10 cellular contexts compared by ENCODE assay signal in genomic region chr6:169950558-169950957, GRCh38.
DNase-seq lines count a peak whose midpoint lies in the region; FAIRE-seq and TF ChIP-seq lines count a peak whose summit lies in the region.
"Had no signal": no experiment of that assay in that cellular context is flagged by ENCODE, and none has a peak within 500 bp of the region (broad histone marks: within the 10 kb centered on the region; RNA-seq: fewer than 3 reads in every experiment).

No MANE protein-coding gene starts in this region.

- H3K27ac ChIP-seq in kidney (ENCODE audit: low read depth in 2 of 2, low read length in 2 of 2): no peak overlapping the region
- H3K27ac ChIP-seq: BLaER1 treated with 17β-estradiol and CSF1 and Interleukin-3, amounts not matched to agents 10 nM and 100 nM had no signal

- H3K27ac Mint-ChIP-seq in osteocyte (ENCODE audit: unreplicated experiment): no peak overlapping the region

- intact Hi-C loops in kidney (cut with DNase I): no loop called here

- H3K36me3 Mint-ChIP-seq in osteocyte (ENCODE audit: unreplicated experiment): no peaks in the 10 kb centered on the region

- no peaks in the 10 kb centered on the region for H3K4me1 ChIP-seq in kidney (ENCODE audit: control insufficient read depth in 1 of 2, insufficient read depth in 1 of 2, low read depth in 1 of 2, low read length in 2 of 2)

- no peak overlapping the region for H3K4me3 Mint-ChIP-seq in osteocyte (ENCODE audit: unreplicated experiment)

- peaks cover 7% of the 10 kb centered on the region for H3K9me3 Mint-ChIP-seq in osteocyte (ENCODE audit: unreplicated experiment)

- H3K9me3 ChIP-seq in kidney (ENCODE audit: control insufficient read depth in 1 of 2, low read length in 2 of 2): no peaks in the 10 kb centered on the region

- H3K4me1 Mint-ChIP-seq in osteocyte (ENCODE audit: unreplicated experiment): no peaks in the 10 kb centered on the region

- DNase-seq in NCI-H526 (lab: John Stamatoyannopoulos, UW) (peak; percentile 23 to 44), NCI-H526 treated with DMSO at 0.1 percent for 48 hours (lab: John Stamatoyannopoulos, UW) (no peak), NCI-H1105 treated with DMSO at 0.1 percent for 48 hours (lab: John Stamatoyannopoulos, UW) (peak; percentile 77), osteocyte (ENCODE audit: extremely low spot score, unreplicated experiment) (peak; percentile 71), kidney (no peak), GM19238 (ENCODE audit: insufficient read length, low spot score) (no peak), kidney glomerular epithelial cell (lab: John Stamatoyannopoulos, UW) (no peak)
- peak; percentile 33 for DNase-seq in activated naive CD4-positive, alpha-beta T cell treated with anti-CD3 and anti-CD28 coated beads, Interleukin-2, amount 50 U/mL, for 16 hours

- no peak for FAIRE-seq in kidney (lab: Jason Lieb, UNC)
- FAIRE-seq: endometrium had no signal

- no peaks in the 10 kb centered on the region for H3K36me3 ChIP-seq in kidney (ENCODE audit: control insufficient read depth in 1 of 2, insufficient read depth in 2 of 2, low read length in 2 of 2)
- H3K36me3 ChIP-seq: BLaER1 treated with 17β-estradiol and CSF1 and Interleukin-3, amounts not matched to agents 10 nM and 100 nM had no signal

- TF ChIP-seq CTCF in osteocyte (IDR thresholded peaks at IDR 0.05): peak; percentile 29
- no peak for TF ChIP-seq CTCF in kidney (IDR thresholded peaks at IDR 0.05; ENCODE audit: borderline replicate concordance, extremely low read depth, insufficient read depth)

- H3K4me3 ChIP-seq in kidney (ENCODE audit: low read length in 2 of 2): no peak overlapping the region
- H3K4me3 ChIP-seq: BLaER1 treated with 17β-estradiol and CSF1 and Interleukin-3, amounts not matched to agents 10 nM and 100 nM had no signal

- no peak overlapping the region for H3K9ac ChIP-seq in kidney (ENCODE audit: low read length in 2 of 2)
- H3K9ac ChIP-seq: BLaER1 treated with 17β-estradiol and CSF1 and Interleukin-3, amounts not matched to agents 10 nM and 100 nM had no signal

- H3K27me3 Mint-ChIP-seq in osteocyte (ENCODE audit: unreplicated experiment): peaks cover 4% of the 10 kb centered on the region

Comparison
In these comparisons a context has a peak if more than half of its experiments do, and no peak if none do; other contexts are left out.
1. DNase-seq: peak in NCI-H526 (2 of 2), NCI-H1105 treated with DMSO at 0.1 percent for 48 hours (single experiment), activated naive CD4-positive, alpha-beta T cell treated with anti-CD3 and anti-CD28 coated beads, Interleukin-2, amount 50 U/mL, for 16 hours (single experiment) and osteocyte (single experiment); none in NCI-H526 treated with DMSO at 0.1 percent for 48 hours (single experiment), kidney (single experiment), GM19238 (single experiment) and kidney glomerular epithelial cell (single experiment).